ENCODE assay signal across 11 cellular contexts in genomic region chr15:34352996-34353395, GRCh38. TPM values are rescaled to one million over a fixed set of nuclear protein-coding genes. Genes with fewer than 3 reads are reported as not detected.
"Had no signal": no experiment of that assay in that cellular context is flagged by ENCODE, and none has a peak within 500 bp of the region (broad histone marks: within the 10 kb centered on the region; RNA-seq: fewer than 3 reads in every experiment).

No MANE protein-coding gene starts in this region.

RNA-seq across cellular contexts. Expression of gene NUTM1, which starts 9.9 kb away (rescaled TPM):
- total RNA-seq: stomach, subcutaneous adipose tissue, temporal lobe, thoracic aorta, tibial nerve, transverse colon, upper lobe of left lung, ureter, urinary bladder, uterus, vagina had no signal
